ENCODE assay signal across 8 cellular contexts in genomic region chr11:35237860-35238715, GRCh38.
DNase-seq lines count a peak whose midpoint lies in the region; ATAC-seq and TF ChIP-seq lines count a peak whose summit lies in the region.

No MANE protein-coding gene starts in this region.

- no peak overlapping the region for H3K4me2 ChIP-seq in OCI-LY7 (ENCODE audit: low read length)

- no peaks in the 10 kb centered on the region for H3K36me3 ChIP-seq in OCI-LY7 (ENCODE audit: insufficient read depth, low read length)
- no peaks in the 10 kb centered on the region for H3K36me3 ChIP-seq in iPS-20b (ENCODE audit: insufficient read depth, low read depth, low read length)

- no peak for ATAC-seq in activated naive CD8-positive, alpha-beta T cell treated with anti-CD3 and anti-CD28 coated beads, Interleukin-2, amount 50 U/mL, for 24 hours
- ATAC-seq in HG03520 (IDR thresholded peaks at IDR 0.05; ENCODE audit: unreplicated experiment) (no peak), HG02588 (IDR thresholded peaks at IDR 0.05; ENCODE audit: unreplicated experiment) (no peak)

- H3K9me3 Mint-ChIP-seq in activated naive CD8-positive, alpha-beta T cell treated with anti-CD3 and anti-CD28 coated beads, Interleukin-2, amount 50 U/mL, for 24 hours, result peaks cover 20% of the 10 kb centered on the region

- CTCF ChIA-PET in OCI-LY7 (lab: Charles Lee; ENCODE audit: unreplicated experiment), result interaction anchor here (1.0 to 1.3 kb wide), 3 partner anchors 64 to 166 kb away, joined by 3 read pairs; no protein-coding TSS in a partner anchor

- no peak overlapping the region for H3K27ac ChIP-seq in OCI-LY7 (ENCODE audit: low read depth, low read length, poor library complexity, severe bottlenecking)
- H3K27ac ChIP-seq in iPS-20b (ENCODE audit: low read length), result no peak overlapping the region

- H3K4me3 Mint-ChIP-seq in activated naive CD8-positive, alpha-beta T cell treated with anti-CD3 and anti-CD28 coated beads, Interleukin-2, amount 50 U/mL, for 24 hours, result no peak overlapping the region

- POLR2A ChIA-PET in OCI-LY7 (lab: Charles Lee), result interaction anchor here (1.3 kb wide), 1 partner anchor 20 kb away, joined by 3 read pairs; no protein-coding TSS in a partner anchor

- H4K20me1 ChIP-seq in OCI-LY7 (ENCODE audit: insufficient read depth, low read length), result no peaks in the 10 kb centered on the region

- H3K4me1 ChIP-seq in OCI-LY7 (ENCODE audit: insufficient read depth, low read length, poor library complexity, severe bottlenecking) (peaks cover 12% of the 10 kb centered on the region), iPS-20b (ENCODE audit: insufficient read depth, low read length) (peaks cover 5% of the 10 kb centered on the region; the same call in 1 of the 2 replicates)

- no peaks in the 10 kb centered on the region for H3K9me3 ChIP-seq in OCI-LY7 (ENCODE audit: low read length)
- H3K9me3 ChIP-seq in iPS-20b (ENCODE audit: insufficient read depth, low read depth, low read length), result no peaks in the 10 kb centered on the region

- intact Hi-C loops in OCI-LY7 (cut with micrococcal nuclease; ENCODE audit: unreplicated experiment), result loop anchor here (1.0 to 5.0 kb wide), 5 partner anchors 76 to 312 kb away; no protein-coding TSS in a partner anchor

- no peak overlapping the region for H3K4me3 ChIP-seq in OCI-LY7 (ENCODE audit: low read depth, low read length, poor library complexity, severe bottlenecking)
- peak overlapping the region; percentile 53; the same call in 1 of the 2 replicates for H3K4me3 ChIP-seq in iPS-20b (ENCODE audit: low read length)

- no peaks in the 10 kb centered on the region for H3K27me3 Mint-ChIP-seq in activated naive CD8-positive, alpha-beta T cell treated with anti-CD3 and anti-CD28 coated beads, Interleukin-2, amount 50 U/mL, for 24 hours

- BruUV-seq in OCI-LY7 (replicated peaks; lab: Mats Ljungman, UMichigan), result no TSS peak

- H3K27ac Mint-ChIP-seq in activated naive CD8-positive, alpha-beta T cell treated with anti-CD3 and anti-CD28 coated beads, Interleukin-2, amount 50 U/mL, for 24 hours, result peak overlapping the region; percentile 34

- no peak overlapping the region for H3K9ac ChIP-seq in iPS-20b (ENCODE audit: low read depth, low read length)

- peak overlapping the region; percentile 39; the same call in 1 of the 2 replicates for H2AFZ ChIP-seq in OCI-LY7 (ENCODE audit: low read length)

- H3K36me3 Mint-ChIP-seq in activated naive CD8-positive, alpha-beta T cell treated with anti-CD3 and anti-CD28 coated beads, Interleukin-2, amount 50 U/mL, for 24 hours (ENCODE audit: low read depth), result peaks cover 9% of the 10 kb centered on the region

- TF ChIP-seq CTCF in OCI-LY7 (conservative IDR thresholded peaks at IDR 0.05; ENCODE audit: low read length), result peak; percentile 99

- no peaks in the 10 kb centered on the region for H3K9me2 ChIP-seq in OCI-LY7 (ENCODE audit: insufficient read depth, low read length)

- H3K4me1 Mint-ChIP-seq in activated naive CD8-positive, alpha-beta T cell treated with anti-CD3 and anti-CD28 coated beads, Interleukin-2, amount 50 U/mL, for 24 hours, result peaks cover 81% of the 10 kb centered on the region

- H3K27me3 ChIP-seq in iPS-20b (ENCODE audit: insufficient read depth, low read length), result no peaks in the 10 kb centered on the region

- H3K79me2 ChIP-seq in OCI-LY7 (ENCODE audit: insufficient read depth, low read depth, low read length), result no peaks in the 10 kb centered on the region

- DNase-seq in DMS 273 (lab: John Stamatoyannopoulos, UW; ENCODE audit: unreplicated experiment), result peak; percentile 81
- peak in 52 of 76 experiments; percentile 1 to 69 (median 32) for DNase-seq in HUDEP-2 (lab: John Stamatoyannopoulos, UW; ENCODE audit: unreplicated experiment in 76 of 76)
- peak; percentile 83 for DNase-seq in OCI-LY7 (ENCODE audit: low spot score)
- peak; percentile 57 for DNase-seq in activated naive CD8-positive, alpha-beta T cell treated with anti-CD3 and anti-CD28 coated beads, Interleukin-2, amount 50 U/mL, for 24 hours
- peak; percentile 38 to 50 (median 40) for DNase-seq in stimulated activated CD4-positive, alpha-beta T cell treated with anti-CD3 and anti-CD28 coated beads, TNF-alpha, amount 100 ng/mL, for 24 hours (ENCODE audit: low read depth in 3 of 3)

Comparison
In these comparisons a context has a peak if more than half of its experiments do, and no peak if none do; other contexts are left out.
1. DNase-seq: peak in every context shown above with its lines; median percentile 83 in OCI-LY7; 81 in DMS 273; 57 in activated naive CD8-positive, alpha-beta T cell treated with anti-CD3 and anti-CD28 coated beads, Interleukin-2, amount 50 U/mL, for 24 hours; 40 in stimulated activated CD4-positive, alpha-beta T cell treated with anti-CD3 and anti-CD28 coated beads, TNF-alpha, amount 100 ng/mL, for 24 hours; 32 in HUDEP-2.